Comparison of ENCODE assay signal across 1 cellular context in the genomic region with DNA sequence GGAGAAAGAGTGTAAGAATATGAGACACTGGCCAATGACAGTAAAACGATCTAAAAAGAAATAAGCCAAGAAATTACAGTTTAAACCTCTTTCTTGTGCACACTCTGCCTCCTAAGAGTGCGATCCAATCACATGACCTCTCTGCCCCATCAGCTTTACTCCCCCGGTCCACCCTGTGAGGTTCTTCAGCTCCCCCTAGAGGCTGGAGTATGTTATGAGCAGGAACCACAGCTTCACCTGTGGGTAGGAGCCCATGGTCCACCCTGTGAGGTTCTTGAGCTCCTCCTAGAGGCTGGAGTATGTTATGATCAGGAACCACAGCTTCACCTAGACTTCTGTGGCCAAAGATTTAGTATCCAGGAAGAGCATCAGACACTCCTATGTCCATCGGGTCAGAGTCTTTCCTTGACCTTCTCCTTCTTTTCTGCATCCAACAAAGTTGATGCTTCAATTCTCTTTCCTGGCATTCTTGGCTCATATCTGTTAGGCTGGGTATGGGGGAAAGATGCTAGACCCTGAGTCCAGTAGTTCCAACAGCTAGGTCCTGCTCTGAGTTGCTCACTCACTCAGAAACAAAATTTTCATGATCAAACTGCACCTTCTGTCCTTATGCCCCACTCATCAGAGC.
TF ChIP-seq lines count a peak whose summit lies in the region.

No MANE protein-coding gene starts in this region.

TF ChIP-seq in HepG2, 621 proteins besides CTCF, POLR2A, EP300 and RAD21 (continued from another document and continues in another):
- TF ChIP-seq ARNT2 (CRISPR knock-in tag; IDR thresholded peaks at IDR 0.05; ENCODE audit: low read depth): no peak
- TF ChIP-seq, protein P1, sequence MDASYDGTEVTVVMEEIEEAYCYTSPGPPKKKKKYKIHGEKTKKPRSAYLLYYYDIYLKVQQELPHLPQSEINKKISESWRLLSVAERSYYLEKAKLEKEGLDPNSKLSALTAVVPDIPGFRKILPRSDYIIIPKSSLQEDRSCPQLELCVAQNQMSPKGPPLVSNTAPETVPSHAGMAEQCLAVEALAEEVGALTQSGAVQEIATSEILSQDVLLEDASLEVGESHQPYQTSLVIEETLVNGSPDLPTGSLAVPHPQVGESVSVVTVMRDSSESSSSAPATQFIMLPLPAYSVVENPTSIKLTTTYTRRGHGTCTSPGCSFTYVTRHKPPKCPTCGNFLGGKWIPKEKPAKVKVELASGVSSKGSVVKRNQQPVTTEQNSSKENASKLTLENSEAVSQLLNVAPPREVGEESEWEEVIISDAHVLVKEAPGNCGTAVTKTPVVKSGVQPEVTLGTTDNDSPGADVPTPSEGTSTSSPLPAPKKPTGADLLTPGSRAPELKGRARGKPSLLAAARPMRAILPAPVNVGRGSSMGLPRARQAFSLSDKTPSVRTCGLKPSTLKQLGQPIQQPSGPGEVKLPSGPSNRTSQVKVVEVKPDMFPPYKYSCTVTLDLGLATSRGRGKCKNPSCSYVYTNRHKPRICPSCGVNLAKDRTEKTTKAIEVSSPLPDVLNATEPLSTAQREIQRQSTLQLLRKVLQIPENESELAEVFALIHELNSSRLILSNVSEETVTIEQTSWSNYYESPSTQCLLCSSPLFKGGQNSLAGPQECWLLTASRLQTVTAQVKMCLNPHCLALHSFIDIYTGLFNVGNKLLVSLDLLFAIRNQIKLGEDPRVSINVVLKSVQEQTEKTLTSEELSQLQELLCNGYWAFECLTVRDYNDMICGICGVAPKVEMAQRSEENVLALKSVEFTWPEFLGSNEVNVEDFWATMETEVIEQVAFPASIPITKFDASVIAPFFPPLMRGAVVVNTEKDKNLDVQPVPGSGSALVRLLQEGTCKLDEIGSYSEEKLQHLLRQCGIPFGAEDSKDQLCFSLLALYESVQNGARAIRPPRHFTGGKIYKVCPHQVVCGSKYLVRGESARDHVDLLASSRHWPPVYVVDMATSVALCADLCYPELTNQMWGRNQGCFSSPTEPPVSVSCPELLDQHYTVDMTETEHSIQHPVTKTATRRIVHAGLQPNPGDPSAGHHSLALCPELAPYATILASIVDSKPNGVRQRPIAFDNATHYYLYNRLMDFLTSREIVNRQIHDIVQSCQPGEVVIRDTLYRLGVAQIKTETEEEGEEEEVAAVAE (CRISPR knock-in tag; IDR thresholded peaks at IDR 0.05; ENCODE audit: borderline replicate concordance): 0 out of 2 replicates have a peak, but pooled peaks have one; percentile 37
- TF ChIP-seq TOE1 (CRISPR knock-in tag; IDR thresholded peaks at IDR 0.05): no peak
- TF ChIP-seq FOSL2 (CRISPR knock-in tag; IDR thresholded peaks at IDR 0.05): peak; percentile 44
- no peak for TF ChIP-seq ZNF567 (CRISPR knock-in tag; IDR thresholded peaks at IDR 0.05; ENCODE audit: borderline replicate concordance)
- TF ChIP-seq, protein P2, sequence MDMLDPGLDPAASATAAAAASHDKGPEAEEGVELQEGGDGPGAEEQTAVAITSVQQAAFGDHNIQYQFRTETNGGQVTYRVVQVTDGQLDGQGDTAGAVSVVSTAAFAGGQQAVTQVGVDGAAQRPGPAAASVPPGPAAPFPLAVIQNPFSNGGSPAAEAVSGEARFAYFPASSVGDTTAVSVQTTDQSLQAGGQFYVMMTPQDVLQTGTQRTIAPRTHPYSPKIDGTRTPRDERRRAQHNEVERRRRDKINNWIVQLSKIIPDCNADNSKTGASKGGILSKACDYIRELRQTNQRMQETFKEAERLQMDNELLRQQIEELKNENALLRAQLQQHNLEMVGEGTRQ (IDR thresholded peaks at IDR 0.05; ENCODE audit: low read depth, low read length): no peak
- TF ChIP-seq, protein P2 (CRISPR knock-in tag; IDR thresholded peaks at IDR 0.05; ENCODE audit: borderline replicate concordance): peak; percentile 82; the same call in 1 of the 2 replicates
- TF ChIP-seq TGIF2 (CRISPR knock-in tag; IDR thresholded peaks at IDR 0.05): 0 out of 2 replicates have a peak, but pooled peaks have one; percentile 48
- peak; percentile 87 for TF ChIP-seq ELF3 (CRISPR knock-in tag; IDR thresholded peaks at IDR 0.05)
- peak; percentile 55; the same call in 1 of the 2 replicates for TF ChIP-seq YEATS2 (CRISPR knock-in tag; IDR thresholded peaks at IDR 0.05; ENCODE audit: borderline replicate concordance)
- TF ChIP-seq, protein P3, sequence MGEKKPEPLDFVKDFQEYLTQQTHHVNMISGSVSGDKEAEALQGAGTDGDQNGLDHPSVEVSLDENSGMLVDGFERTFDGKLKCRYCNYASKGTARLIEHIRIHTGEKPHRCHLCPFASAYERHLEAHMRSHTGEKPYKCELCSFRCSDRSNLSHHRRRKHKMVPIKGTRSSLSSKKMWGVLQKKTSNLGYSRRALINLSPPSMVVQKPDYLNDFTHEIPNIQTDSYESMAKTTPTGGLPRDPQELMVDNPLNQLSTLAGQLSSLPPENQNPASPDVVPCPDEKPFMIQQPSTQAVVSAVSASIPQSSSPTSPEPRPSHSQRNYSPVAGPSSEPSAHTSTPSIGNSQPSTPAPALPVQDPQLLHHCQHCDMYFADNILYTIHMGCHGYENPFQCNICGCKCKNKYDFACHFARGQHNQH (CRISPR knock-in tag; IDR thresholded peaks at IDR 0.05): peak; percentile 60; the same call in 1 of the 2 replicates
- TF ChIP-seq ZNF34 (CRISPR knock-in tag; IDR thresholded peaks at IDR 0.05; ENCODE audit: borderline replicate concordance): no peak
- no peak for TF ChIP-seq FOXK2 (IDR thresholded peaks at IDR 0.05)
- TF ChIP-seq TARDBP (CRISPR knock-in tag; IDR thresholded peaks at IDR 0.05): no peak
- TF ChIP-seq, protein P4, sequence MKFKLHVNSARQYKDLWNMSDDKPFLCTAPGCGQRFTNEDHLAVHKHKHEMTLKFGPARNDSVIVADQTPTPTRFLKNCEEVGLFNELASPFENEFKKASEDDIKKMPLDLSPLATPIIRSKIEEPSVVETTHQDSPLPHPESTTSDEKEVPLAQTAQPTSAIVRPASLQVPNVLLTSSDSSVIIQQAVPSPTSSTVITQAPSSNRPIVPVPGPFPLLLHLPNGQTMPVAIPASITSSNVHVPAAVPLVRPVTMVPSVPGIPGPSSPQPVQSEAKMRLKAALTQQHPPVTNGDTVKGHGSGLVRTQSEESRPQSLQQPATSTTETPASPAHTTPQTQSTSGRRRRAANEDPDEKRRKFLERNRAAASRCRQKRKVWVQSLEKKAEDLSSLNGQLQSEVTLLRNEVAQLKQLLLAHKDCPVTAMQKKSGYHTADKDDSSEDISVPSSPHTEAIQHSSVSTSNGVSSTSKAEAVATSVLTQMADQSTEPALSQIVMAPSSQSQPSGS (CRISPR knock-in tag; IDR thresholded peaks at IDR 0.05): 0 out of 2 replicates have a peak, but pooled peaks have one; percentile 27
- peak; percentile 38; the same call in 1 of the 2 replicates for TF ChIP-seq SALL1 (CRISPR knock-in tag; IDR thresholded peaks at IDR 0.05)
- 0 out of 2 replicates have a peak, but pooled peaks have one; percentile 36 for TF ChIP-seq KDM2A (CRISPR knock-in tag; IDR thresholded peaks at IDR 0.05; ENCODE audit: borderline replicate concordance, low read depth)
- TF ChIP-seq ERF (CRISPR knock-in tag; IDR thresholded peaks at IDR 0.05): 0 out of 2 replicates have a peak, but pooled peaks have one; percentile 40
- TF ChIP-seq, protein P5, sequence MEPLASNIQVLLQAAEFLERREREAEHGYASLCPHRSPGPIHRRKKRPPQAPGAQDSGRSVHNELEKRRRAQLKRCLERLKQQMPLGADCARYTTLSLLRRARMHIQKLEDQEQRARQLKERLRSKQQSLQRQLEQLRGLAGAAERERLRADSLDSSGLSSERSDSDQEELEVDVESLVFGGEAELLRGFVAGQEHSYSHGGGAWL (CRISPR knock-in tag; IDR thresholded peaks at IDR 0.05): no peak
- no peak for TF ChIP-seq SKI (IDR thresholded peaks at IDR 0.05; ENCODE audit: partially characterized antibody)
- TF ChIP-seq ZNF598 (CRISPR knock-in tag; IDR thresholded peaks at IDR 0.05; ENCODE audit: borderline replicate concordance): no peak
- TF ChIP-seq ZMYM3 (CRISPR knock-in tag; IDR thresholded peaks at IDR 0.05): no peak
- TF ChIP-seq, protein P6, sequence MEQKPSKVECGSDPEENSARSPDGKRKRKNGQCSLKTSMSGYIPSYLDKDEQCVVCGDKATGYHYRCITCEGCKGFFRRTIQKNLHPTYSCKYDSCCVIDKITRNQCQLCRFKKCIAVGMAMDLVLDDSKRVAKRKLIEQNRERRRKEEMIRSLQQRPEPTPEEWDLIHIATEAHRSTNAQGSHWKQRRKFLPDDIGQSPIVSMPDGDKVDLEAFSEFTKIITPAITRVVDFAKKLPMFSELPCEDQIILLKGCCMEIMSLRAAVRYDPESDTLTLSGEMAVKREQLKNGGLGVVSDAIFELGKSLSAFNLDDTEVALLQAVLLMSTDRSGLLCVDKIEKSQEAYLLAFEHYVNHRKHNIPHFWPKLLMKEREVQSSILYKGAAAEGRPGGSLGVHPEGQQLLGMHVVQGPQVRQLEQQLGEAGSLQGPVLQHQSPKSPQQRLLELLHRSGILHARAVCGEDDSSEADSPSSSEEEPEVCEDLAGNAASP (CRISPR knock-in tag; IDR thresholded peaks at IDR 0.05; ENCODE audit: borderline replicate concordance): 0 out of 2 replicates have a peak, but pooled peaks have one; percentile 23
- no peak for TF ChIP-seq SMAD1 (CRISPR knock-in tag; IDR thresholded peaks at IDR 0.05; ENCODE audit: borderline replicate concordance, low read depth)
- TF ChIP-seq, protein P7, sequence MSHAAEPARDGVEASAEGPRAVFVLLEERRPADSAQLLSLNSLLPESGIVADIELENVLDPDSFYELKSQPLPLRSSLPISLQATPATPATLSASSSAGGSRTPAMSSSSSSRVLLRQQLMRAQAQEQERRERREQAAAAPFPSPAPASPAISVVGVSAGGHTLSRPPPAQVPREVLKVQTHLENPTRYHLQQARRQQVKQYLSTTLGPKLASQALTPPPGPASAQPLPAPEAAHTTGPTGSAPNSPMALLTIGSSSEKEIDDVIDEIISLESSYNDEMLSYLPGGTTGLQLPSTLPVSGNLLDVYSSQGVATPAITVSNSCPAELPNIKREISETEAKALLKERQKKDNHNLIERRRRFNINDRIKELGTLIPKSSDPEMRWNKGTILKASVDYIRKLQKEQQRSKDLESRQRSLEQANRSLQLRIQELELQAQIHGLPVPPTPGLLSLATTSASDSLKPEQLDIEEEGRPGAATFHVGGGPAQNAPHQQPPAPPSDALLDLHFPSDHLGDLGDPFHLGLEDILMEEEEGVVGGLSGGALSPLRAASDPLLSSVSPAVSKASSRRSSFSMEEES (CRISPR knock-in tag; IDR thresholded peaks at IDR 0.05): peak; percentile 81
- TF ChIP-seq, protein P8, sequence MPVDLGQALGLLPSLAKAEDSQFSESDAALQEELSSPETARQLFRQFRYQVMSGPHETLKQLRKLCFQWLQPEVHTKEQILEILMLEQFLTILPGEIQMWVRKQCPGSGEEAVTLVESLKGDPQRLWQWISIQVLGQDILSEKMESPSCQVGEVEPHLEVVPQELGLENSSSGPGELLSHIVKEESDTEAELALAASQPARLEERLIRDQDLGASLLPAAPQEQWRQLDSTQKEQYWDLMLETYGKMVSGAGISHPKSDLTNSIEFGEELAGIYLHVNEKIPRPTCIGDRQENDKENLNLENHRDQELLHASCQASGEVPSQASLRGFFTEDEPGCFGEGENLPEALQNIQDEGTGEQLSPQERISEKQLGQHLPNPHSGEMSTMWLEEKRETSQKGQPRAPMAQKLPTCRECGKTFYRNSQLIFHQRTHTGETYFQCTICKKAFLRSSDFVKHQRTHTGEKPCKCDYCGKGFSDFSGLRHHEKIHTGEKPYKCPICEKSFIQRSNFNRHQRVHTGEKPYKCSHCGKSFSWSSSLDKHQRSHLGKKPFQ (CRISPR knock-in tag; IDR thresholded peaks at IDR 0.05; ENCODE audit: insufficient replicate concordance): no peak
- TF ChIP-seq TEAD3 (CRISPR knock-in tag; optimal IDR thresholded peaks at IDR 0.05; ENCODE audit: borderline replicate concordance): peak; percentile 44
- no peak for TF ChIP-seq ZNF510 (CRISPR knock-in tag; IDR thresholded peaks at IDR 0.05; ENCODE audit: low read depth)
- TF ChIP-seq SAP130 (CRISPR knock-in tag; IDR thresholded peaks at IDR 0.05; ENCODE audit: low read depth): peak; percentile 23; the same call in 1 of the 2 replicates
- TF ChIP-seq, protein P9, sequence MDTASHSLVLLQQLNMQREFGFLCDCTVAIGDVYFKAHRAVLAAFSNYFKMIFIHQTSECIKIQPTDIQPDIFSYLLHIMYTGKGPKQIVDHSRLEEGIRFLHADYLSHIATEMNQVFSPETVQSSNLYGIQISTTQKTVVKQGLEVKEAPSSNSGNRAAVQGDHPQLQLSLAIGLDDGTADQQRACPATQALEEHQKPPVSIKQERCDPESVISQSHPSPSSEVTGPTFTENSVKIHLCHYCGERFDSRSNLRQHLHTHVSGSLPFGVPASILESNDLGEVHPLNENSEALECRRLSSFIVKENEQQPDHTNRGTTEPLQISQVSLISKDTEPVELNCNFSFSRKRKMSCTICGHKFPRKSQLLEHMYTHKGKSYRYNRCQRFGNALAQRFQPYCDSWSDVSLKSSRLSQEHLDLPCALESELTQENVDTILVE (CRISPR knock-in tag; IDR thresholded peaks at IDR 0.05): 0 out of 2 replicates have a peak, but pooled peaks have one; percentile 22
- TF ChIP-seq ZFYVE20 (CRISPR knock-in tag; IDR thresholded peaks at IDR 0.05; ENCODE audit: borderline replicate concordance, low read depth): no peak
- TF ChIP-seq KDM3A (CRISPR knock-in tag; IDR thresholded peaks at IDR 0.05; ENCODE audit: low read depth): peak; percentile 47; the same call in 1 of the 2 replicates
- TF ChIP-seq XBP1 (CRISPR knock-in tag; IDR thresholded peaks at IDR 0.05): no peak
- no peak for TF ChIP-seq NR2F6 (IDR thresholded peaks at IDR 0.05)
- peak; percentile 18; the same call in 1 of the 2 replicates for TF ChIP-seq NR2F6 (CRISPR knock-in tag; IDR thresholded peaks at IDR 0.05)
